24 cellular contexts compared by ENCODE assay signal in genomic region chr10:34800624-34801023, GRCh38. TPM values are rescaled to one million over a fixed set of nuclear protein-coding genes. Genes with fewer than 3 reads are reported as not detected.
DNase-seq lines count a peak whose midpoint lies in the region; ATAC-seq and TF ChIP-seq lines count a peak whose summit lies in the region.
"Had no signal": no experiment of that assay in that cellular context is flagged by ENCODE, and none has a peak within 500 bp of the region (broad histone marks: within the 10 kb centered on the region; RNA-seq: fewer than 3 reads in every experiment).

No MANE protein-coding gene starts in this region.

- H3K4me3 Mint-ChIP-seq in brain, result peak overlapping the region in 3 of 5 experiments; percentile 18 to 27 (median 25)
- H3K4me3 Mint-ChIP-seq: activated naive CD8-positive, alpha-beta T cell treated with anti-CD3 and anti-CD28 coated beads, Interleukin-2, amount 50 U/mL, for 24 hours; activated T-cell treated with anti-CD3 and anti-CD28 coated beads, Interleukin-2, amount 50 U/mL, for 72 hours had no signal

- no peaks in the 10 kb centered on the region for H3K9me3 ChIP-seq in muscle layer of colon (ENCODE audit: low read length)
- H3K9me3 ChIP-seq in suprapubic skin, result no peaks in the 10 kb centered on the region
- H3K9me3 ChIP-seq in mucosa of descending colon, result no peaks in the 10 kb centered on the region
- H3K9me3 ChIP-seq: left lung had no signal

- H3K4me3 ChIP-seq in fibroblast of the aortic adventitia (ENCODE audit: low read depth, low read length) (no peak overlapping the region), muscle layer of colon (ENCODE audit: low read depth in 1 of 2, low read length in 2 of 2) (no peak overlapping the region), suprapubic skin (no peak overlapping the region), mucosa of descending colon (no peak overlapping the region)
- H3K4me3 ChIP-seq: GM12878, left lung had no signal

- DNase-seq in fibroblast of the aortic adventitia (ENCODE audit: low read depth) (peak; percentile 27), suprapubic skin (ENCODE audit: low spot score in 2 of 2) (no peak), mucosa of descending colon (no peak), NCI-H446 treated with DMSO at 0.1 percent for 48 hours (lab: John Stamatoyannopoulos, UW) (no peak)
- DNase-seq in central memory CD4-positive, alpha-beta T cell, result no peak
- DNase-seq: activated CD4-positive, alpha-beta T cell treated with anti-CD3 and anti-CD28 coated beads, Interleukin-2, amount 50 U/mL, for 48 hours; activated naive CD4-positive, alpha-beta T cell; activated naive CD8-positive, alpha-beta T cell treated with anti-CD3 and anti-CD28 coated beads, Interleukin-2, amount 50 U/mL, for 24 hours; activated T-cell treated with anti-CD3 and anti-CD28 coated beads, Interleukin-2, amount 50 U/mL, for 72 hours; C1 segment of cervical spinal cord; IMR-90; NCI-H146; NCI-H345; NCI-H748 treated with DMSO at 0.1 percent for 48 hours; posterior cingulate gyrus; stimulated activated CD4-positive, alpha-beta T cell treated with anti-CD3 and anti-CD28 coated beads, Interleukin-4, amount 100 ng/mL, for 24 hours; T-helper 2 cell; trophoblast cell had no signal

- TF ChIP-seq CTCF in brain (conservative IDR thresholded peaks at IDR 0.05), result no peak
- TF ChIP-seq CTCF in fibroblast of the aortic adventitia (IDR thresholded peaks at IDR 0.05; ENCODE audit: insufficient read depth, low read length), result no peak
- no peak for TF ChIP-seq CTCF in suprapubic skin (IDR thresholded peaks at IDR 0.05)
- TF ChIP-seq CTCF in mucosa of descending colon (IDR thresholded peaks at IDR 0.05), result no peak

- H3K36me3 Mint-ChIP-seq in brain, result peaks cover 33% of the 10 kb centered on the region

- H3K27me3 Mint-ChIP-seq in brain, result no peaks in the 10 kb centered on the region
- H3K27me3 Mint-ChIP-seq: activated naive CD8-positive, alpha-beta T cell treated with anti-CD3 and anti-CD28 coated beads, Interleukin-2, amount 50 U/mL, for 24 hours had no signal

- no peaks in the 10 kb centered on the region for H3K36me3 ChIP-seq in muscle layer of colon (ENCODE audit: insufficient read depth, low read length)
- H3K36me3 ChIP-seq in suprapubic skin, result no peaks in the 10 kb centered on the region
- no peaks in the 10 kb centered on the region for H3K36me3 ChIP-seq in mucosa of descending colon (ENCODE audit: low read depth)
- H3K36me3 ChIP-seq: left lung had no signal

- peak overlapping the region in 2 of 5 experiments; percentile 11 to 18 for H3K27ac Mint-ChIP-seq in brain
- H3K27ac Mint-ChIP-seq: activated naive CD8-positive, alpha-beta T cell treated with anti-CD3 and anti-CD28 coated beads, Interleukin-2, amount 50 U/mL, for 24 hours; activated T-cell treated with anti-CD3 and anti-CD28 coated beads, Interleukin-2, amount 50 U/mL, for 72 hours had no signal

- H3K4me1 Mint-ChIP-seq in brain, result peaks cover 35% of the 10 kb centered on the region
- H3K4me1 Mint-ChIP-seq: activated naive CD8-positive, alpha-beta T cell treated with anti-CD3 and anti-CD28 coated beads, Interleukin-2, amount 50 U/mL, for 24 hours had no signal

- ATAC-seq in mucosa of descending colon, result no peak
- ATAC-seq: activated CD4-positive, CD25-positive, alpha-beta regulatory T cell treated with anti-CD3 and anti-CD28 coated beads, Interleukin-2, amount 50 U/mL, for 24 hours; activated naive CD8-positive, alpha-beta T cell treated with anti-CD3 and anti-CD28 coated beads, Interleukin-2, amount 50 U/mL, for 24 hours; activated T-cell treated with anti-CD3 and anti-CD28 coated beads, Interleukin-2, amount 50 U/mL, for 72 hours; GM12878; Panc1 had no signal

- WGBS in suprapubic skin, result 65% methylated on average over 5 of the region's 5 CpGs

- intact Hi-C loops in mucosa of descending colon (cut with DNase I, micrococcal nuclease), result no loop called here

- peaks cover 18% of the 10 kb centered on the region for H3K4me1 ChIP-seq in muscle layer of colon (ENCODE audit: insufficient read depth, low read length)
- H3K4me1 ChIP-seq in suprapubic skin, result peaks cover 16% of the 10 kb centered on the region
- H3K4me1 ChIP-seq in mucosa of descending colon (ENCODE audit: low read depth), result peaks cover 7% of the 10 kb centered on the region

- no peak for TF ChIP-seq EP300 in suprapubic skin (IDR thresholded peaks at IDR 0.05)

- H3K27ac ChIP-seq in muscle layer of colon (ENCODE audit: low read depth, low read length) (peak overlapping the region; percentile 19), suprapubic skin (peak overlapping the region; percentile 67)
- H3K27ac ChIP-seq: left lung had no signal

- peak overlapping the region; percentile 17 for H3K9ac ChIP-seq in muscle layer of colon (ENCODE audit: low read length)

- TF ChIP-seq POLR2A in suprapubic skin (IDR thresholded peaks at IDR 0.05), result no peak

- H3K9me3 Mint-ChIP-seq in brain, result peaks cover 0 to 3% (median 3%) of the 10 kb centered on the region in 5 experiments
- H3K9me3 Mint-ChIP-seq: activated naive CD8-positive, alpha-beta T cell treated with anti-CD3 and anti-CD28 coated beads, Interleukin-2, amount 50 U/mL, for 24 hours; activated T-cell treated with anti-CD3 and anti-CD28 coated beads, Interleukin-2, amount 50 U/mL, for 72 hours had no signal

- H3K27me3 ChIP-seq in muscle layer of colon (ENCODE audit: control insufficient read depth in 1 of 2, insufficient read depth in 2 of 2, low read length in 2 of 2) (no peaks in the 10 kb centered on the region), suprapubic skin (no peaks in the 10 kb centered on the region)
- H3K27me3 ChIP-seq: left lung had no signal

RNA-seq across cellular contexts. Expression of gene PARD3, which starts 14.5 kb away (rescaled TPM):
- 33.7 TPM for polyA plus RNA-seq in brain (ENCODE audit: insufficient read depth, low read depth, low replicate concordance)
- total RNA-seq in fibroblast of the aortic adventitia (ENCODE audit: low replicate concordance) (42.1 and 86.8 TPM in 2 replicates), suprapubic skin (100 to 1,000 TPM; 115 to 226 (median 141) TPM), mucosa of descending colon (10 to 100 TPM; 39.5 to 87.9 (median 47.0) TPM)
